In genomic region chr14:22532345-22533056, GRCh38 we compare ENCODE assay signal across 11 cellular contexts. TPM values are rescaled to one million over a fixed set of nuclear protein-coding genes. Genes with fewer than 3 reads are reported as not detected.
DNase-seq lines count a peak whose midpoint lies in the region; ATAC-seq, FAIRE-seq and TF ChIP-seq lines count a peak whose summit lies in the region.
"Had no signal": no experiment of that assay in that cellular context is flagged by ENCODE, and none has a peak within 500 bp of the region (broad histone marks: within the 10 kb centered on the region; RNA-seq: fewer than 3 reads in every experiment).

No MANE protein-coding gene starts in this region.

- H3K27me3 ChIP-seq in Peyer's patch (no peaks in the 10 kb centered on the region), endothelial cell of umbilical vein (ENCODE audit: control insufficient read depth in 2 of 2, insufficient read depth in 2 of 2, low read length in 2 of 2) (no peaks in the 10 kb centered on the region), tibial artery (no peaks in the 10 kb centered on the region), PC-9 (ENCODE audit: insufficient read depth, low read depth) (no peaks in the 10 kb centered on the region), psoas muscle (ENCODE audit: insufficient read depth in 3 of 3, low read length in 2 of 3) (peaks cover 0 to 2% (median 0%) of the 10 kb centered on the region in 3 donors)

- peak overlapping the region; percentile 24 to 76 (median 60) for H3K27ac ChIP-seq in Peyer's patch
- H3K27ac ChIP-seq in endothelial cell of umbilical vein (ENCODE audit: insufficient read depth, low read depth, low read length), result no peak overlapping the region
- peak overlapping the region; percentile 44 to 50 for H3K27ac ChIP-seq in tibial artery
- no peak overlapping the region for H3K27ac ChIP-seq in PC-9
- H3K27ac ChIP-seq in psoas muscle, result no peak overlapping the region
- H3K27ac ChIP-seq: epithelial cell of prostate had no signal

- 34 to 36% (median 35%) methylated on average over 3 of the region's 3 CpGs for WGBS in psoas muscle, 3 donors

- H3K4me3 ChIP-seq in Peyer's patch (peak overlapping the region in 1 of 4 donors; percentile 6), endothelial cell of umbilical vein (replicated peaks in 1 of 3; ENCODE audit: insufficient read depth in 1 of 3, low read depth in 1 of 3, low read length in 3 of 3) (no peak overlapping the region), tibial artery (no peak overlapping the region), PC-9 (no peak overlapping the region), psoas muscle (no peak overlapping the region)

- peak; percentile 37 for FAIRE-seq in endothelial cell of umbilical vein (lab: Jason Lieb, UNC)

- CTCF ChIA-PET in endothelial cell of umbilical vein (lab: Charles Lee), result interaction anchor here (1.0 to 2.0 kb wide), 4 partner anchors 9 to 15 kb away, joined by 3 to 9 read pairs (median 4); no protein-coding TSS in a partner anchor
- CTCF ChIA-PET in PC-9 (lab: Charles Lee), result no interaction called here

- POLR2A ChIA-PET in endothelial cell of umbilical vein (lab: Charles Lee), result no interaction called here
- POLR2A ChIA-PET in PC-9 (lab: Charles Lee; ENCODE audit: unreplicated experiment), result no interaction called here

- no peaks in the 10 kb centered on the region for H3K9me2 ChIP-seq in PC-9 (ENCODE audit: insufficient read depth)

- peak overlapping the region; percentile 87 for H3K4me3 Mint-ChIP-seq in activated naive CD4-positive, alpha-beta T cell treated with anti-CD3 and anti-CD28 coated beads, Interleukin-2, amount 50 U/mL, for 24 hours

- no peaks in the 10 kb centered on the region for H3K27me3 Mint-ChIP-seq in activated naive CD4-positive, alpha-beta T cell treated with anti-CD3 and anti-CD28 coated beads, Interleukin-2, amount 50 U/mL, for 24 hours

- TF ChIP-seq CTCF in Peyer's patch (IDR thresholded peaks at IDR 0.05), result no peak
- TF ChIP-seq CTCF in endothelial cell of umbilical vein (IDR thresholded peaks at IDR 0.05; ENCODE audit: extremely low read depth in 1 of 2, insufficient read depth in 1 of 2, low read depth in 1 of 2, low read length in 2 of 2), result no peak
- no peak for TF ChIP-seq CTCF in tibial artery (IDR thresholded peaks at IDR 0.05)
- no peak for TF ChIP-seq CTCF in PC-9 (conservative IDR thresholded peaks at IDR 0.05)
- TF ChIP-seq CTCF in psoas muscle (IDR thresholded peaks at IDR 0.05), result no peak

- no peak for DNase-seq in activated naive CD4-positive, alpha-beta T cell treated with Interleukin-2 at 50 U/mL for 16 hours
- DNase-seq in Peyer's patch (no peak), endothelial cell of umbilical vein (ENCODE audit: low read depth, low spot score) (no peak), tibial artery (no peak), PC-9 (no peak), psoas muscle (no peak), NCI-H2227 (lab: John Stamatoyannopoulos, UW; ENCODE audit: unreplicated experiment) (no peak)
- DNase-seq: activated effector memory CD4-positive, alpha-beta T cell treated with Interleukin-2 at 50 U/mL for 16 hours; NCI-H226 had no signal

- H3K36me3 Mint-ChIP-seq in activated naive CD4-positive, alpha-beta T cell treated with anti-CD3 and anti-CD28 coated beads, Interleukin-2, amount 50 U/mL, for 24 hours, result peaks cover 62% of the 10 kb centered on the region

- H3K27ac Mint-ChIP-seq in activated naive CD4-positive, alpha-beta T cell treated with anti-CD3 and anti-CD28 coated beads, Interleukin-2, amount 50 U/mL, for 24 hours, result peak overlapping the region; percentile 96

- no peak overlapping the region for H3K9ac ChIP-seq in endothelial cell of umbilical vein (replicated peaks; ENCODE audit: extremely low read depth, insufficient read depth, low read length)

- no peaks in the 10 kb centered on the region for H3F3A ChIP-seq in PC-9 (ENCODE audit: insufficient read depth, low read depth)

- no peaks in the 10 kb centered on the region for H3K9me3 Mint-ChIP-seq in activated naive CD4-positive, alpha-beta T cell treated with anti-CD3 and anti-CD28 coated beads, Interleukin-2, amount 50 U/mL, for 24 hours

- H3K9me3 ChIP-seq in Peyer's patch (no peaks in the 10 kb centered on the region), endothelial cell of umbilical vein (replicated peaks; ENCODE audit: control insufficient read depth, insufficient read depth, low read length) (no peaks in the 10 kb centered on the region), tibial artery (no peaks in the 10 kb centered on the region), PC-9 (ENCODE audit: insufficient read depth, low read depth) (no peaks in the 10 kb centered on the region), psoas muscle (no peaks in the 10 kb centered on the region)

- H3K4me2 ChIP-seq in endothelial cell of umbilical vein (ENCODE audit: insufficient read depth, low read length), result peak overlapping the region; percentile 22
- no peak overlapping the region for H3K4me2 ChIP-seq in PC-9

- no peaks in the 10 kb centered on the region for H3K36me3 ChIP-seq in Peyer's patch
- H3K36me3 ChIP-seq in endothelial cell of umbilical vein (ENCODE audit: control insufficient read depth in 2 of 2, extremely low read depth in 1 of 2, insufficient read depth in 2 of 2, low read length in 2 of 2), result no peaks in the 10 kb centered on the region
- H3K36me3 ChIP-seq in tibial artery, result no peaks in the 10 kb centered on the region
- no peaks in the 10 kb centered on the region for H3K36me3 ChIP-seq in PC-9 (ENCODE audit: low read depth)
- H3K36me3 ChIP-seq in psoas muscle (ENCODE audit: insufficient read depth in 1 of 2, low read depth in 1 of 2), result no peaks in the 10 kb centered on the region

- H3K79me2 ChIP-seq in endothelial cell of umbilical vein (ENCODE audit: control insufficient read depth, insufficient read depth, low read length) (no peaks in the 10 kb centered on the region), PC-9 (ENCODE audit: low read depth) (no peaks in the 10 kb centered on the region)

- BruUV-seq in endothelial cell of umbilical vein (replicated peaks; lab: Mats Ljungman, UMichigan), result no TSS peak
- BruUV-seq in PC-9 (replicated peaks; lab: Mats Ljungman, UMichigan), result no TSS peak

- TF ChIP-seq POLR2A in Peyer's patch (IDR thresholded peaks at IDR 0.05) (no peak), endothelial cell of umbilical vein (IDR thresholded peaks at IDR 0.05; ENCODE audit: low read depth, low read length) (no peak)

- H3K4me1 Mint-ChIP-seq in activated naive CD4-positive, alpha-beta T cell treated with anti-CD3 and anti-CD28 coated beads, Interleukin-2, amount 50 U/mL, for 24 hours, result peaks cover 88% of the 10 kb centered on the region

- no peaks in the 10 kb centered on the region for H3K9me1 ChIP-seq in endothelial cell of umbilical vein (replicated peaks; ENCODE audit: control insufficient read depth, extremely low read depth, insufficient read depth, low read length)

- intact Hi-C loops in endothelial cell of umbilical vein (cut with micrococcal nuclease), result no loop called here
- intact Hi-C loops in tibial artery (cut with DNase I; ENCODE audit: low total_unique reads), result no loop called here
- intact Hi-C loops in PC-9 (cut with micrococcal nuclease; ENCODE audit: unreplicated experiment), result no loop called here
- intact Hi-C loops in psoas muscle (cut with DNase I), result no loop called here

- dilution Hi-C loops in endothelial cell of umbilical vein (cut with MboI; ENCODE audit: extremely low pct_ligation_motif_present, low sequenced_read_pairs), result no loop called here

- H3K4me1 ChIP-seq in Peyer's patch (peaks cover 0 to 7% (median 3%) of the 10 kb centered on the region in 4 donors), endothelial cell of umbilical vein (ENCODE audit: control insufficient read depth, extremely low read depth, insufficient read depth, low read length) (peaks cover 26% of the 10 kb centered on the region), tibial artery (peaks cover 0 to 33% (median 16%) of the 10 kb centered on the region in 4 donors), PC-9 (replicated peaks; ENCODE audit: insufficient read depth) (peaks cover 12% of the 10 kb centered on the region), psoas muscle (no peaks in the 10 kb centered on the region)

- ATAC-seq in psoas muscle, result no peak

- H4K20me1 ChIP-seq in endothelial cell of umbilical vein (replicated peaks; ENCODE audit: control insufficient read depth, extremely low read depth, insufficient read depth, low read length), result no peaks in the 10 kb centered on the region
- no peaks in the 10 kb centered on the region for H4K20me1 ChIP-seq in PC-9 (ENCODE audit: insufficient read depth)

- H2AFZ ChIP-seq in endothelial cell of umbilical vein (ENCODE audit: low read depth, low read length) (peak overlapping the region; percentile 36), PC-9 (no peak overlapping the region)

TF ChIP-seq in endothelial cell of umbilical vein, 7 proteins besides CTCF, POLR2A, EP300 and RAD21:
- TF ChIP-seq MYC (IDR thresholded peaks at IDR 0.05; ENCODE audit: low read depth, low read length) (no peak), EZH2 (IDR thresholded peaks at IDR 0.05; ENCODE audit: borderline replicate concordance, low read depth, low read length, severe bottlenecking) (no peak)

RNA-seq across cellular contexts. Expression of gene DAD1, which starts 56.5 kb away (rescaled TPM):
- 100 to 1,000 TPM in 2 of 4 donors, 10 to 100 TPM in 2; 52.0 to 173 (median 123) TPM for total RNA-seq in Peyer's patch
- total RNA-seq in endothelial cell of umbilical vein, result 299 and 304 TPM in 2 replicates
- 1,220 and 1,227 TPM in 2 replicates for polyA plus RNA-seq in endothelial cell of umbilical vein
- polyA plus RNA-seq in endothelial cell of umbilical vein (2011; cell fraction: cytosol; rRNA removed), result 702 and 733 TPM in 2 replicates
- 214 and 235 TPM in 2 replicates for polyA plus RNA-seq in endothelial cell of umbilical vein (2011; cell fraction: nucleus; rRNA removed)
- 355 and 418 TPM in 2 replicates for polyA plus RNA-seq in endothelial cell of umbilical vein (2012)
- 446 and 484 TPM in 2 replicates for polyA minus RNA-seq in endothelial cell of umbilical vein
- polyA minus RNA-seq in endothelial cell of umbilical vein (2011; cell fraction: cytosol; rRNA and poly(A)+ RNA removed), result 77.6 TPM
- 62.2 and 65.6 TPM in 2 replicates for polyA minus RNA-seq in endothelial cell of umbilical vein (2011; cell fraction: nucleus; rRNA and poly(A)+ RNA removed)
- 129 and 155 TPM in 2 replicates for total RNA-seq in PC-9 (2021)
- total RNA-seq in psoas muscle, result 100 to 1,000 TPM in 3 of 4 donors, 10 to 100 TPM in 1; 77.8 to 118 (median 106) TPM
- 100 to 1,000 TPM; 201 to 277 (median 262) TPM for polyA plus RNA-seq in psoas muscle

Comparison
In these comparisons a context has a peak if more than half of its experiments do, and no peak if none do; other contexts are left out.
1. H3K27ac ChIP-seq: peak in Peyer's patch (4 of 4) and tibial artery (2 of 2); none in endothelial cell of umbilical vein (single experiment), PC-9 (single experiment) and psoas muscle (single experiment).